Comparison of ENCODE assay signal across 29 cellular contexts in genomic region chr5:65029178-65029577, GRCh38.
"Had no signal": no experiment of that assay in that cellular context is flagged by ENCODE, and none has a peak within 500 bp of the region (broad histone marks: within the 10 kb centered on the region; RNA-seq: fewer than 3 reads in every experiment).

No MANE protein-coding gene starts in this region.

- ATAC-seq: activated CD8-positive, alpha-beta T cell treated with anti-CD3 and anti-CD28 coated beads, Interleukin-2, amount 10 ng/mL, durations not matched to agents 7 days and 5 days; activated naive CD4-positive, alpha-beta T cell treated with anti-CD3 and anti-CD28 coated beads, Interleukin-2, amount 50 U/mL, for 72 hours; activated T-cell treated with anti-CD3 and anti-CD28 coated beads, Interleukin-2, amount 50 U/mL, for 4 hours; Panc1 had no signal

- H3K4me1 ChIP-seq: adrenal gland had no signal

- H3K36me3 Mint-ChIP-seq: activated naive CD4-positive, alpha-beta T cell treated with anti-CD3 and anti-CD28 coated beads, Interleukin-2, amount 50 U/mL, for 72 hours had no signal

- H3K4me3 Mint-ChIP-seq: activated CD4-positive, alpha-beta T cell treated with anti-CD3 and anti-CD28 coated beads, Interleukin-2, amount 10 ng/mL, durations not matched to agents 7 days and 5 days; activated CD8-positive, alpha-beta T cell treated with anti-CD3 and anti-CD28 coated beads, Interleukin-2, amount 10 ng/mL, durations not matched to agents 7 days and 5 days; activated naive CD4-positive, alpha-beta T cell treated with anti-CD3 and anti-CD28 coated beads for 36 hours; activated T-cell treated with anti-CD3 and anti-CD28 coated beads, Interleukin-2, amount 50 U/mL, for 4 hours; activated T-helper 1 cell treated with anti-CD3 and anti-CD28 coated beads, Interleukin-12 subunit alpha, Interleukin-12 subunit beta, Interleukin-2, Interleukin-4 antibody, amounts not matched to agents 30 ng/mL and 10 ng/mL and 1 ng/mL, durations not matched to agents 14 hours and 24 hours and 36 hours had no signal

- H3K27ac ChIP-seq: adrenal gland, brain microvascular endothelial cell, SJCRH30, SK-N-MC, WERI-Rb-1 had no signal

- H3K27me3 ChIP-seq: adrenal gland, brain microvascular endothelial cell, MG63, SJCRH30 had no signal

- DNase-seq: activated CD4-positive, alpha-beta T cell treated with anti-CD3 and anti-CD28 coated beads, Interleukin-2, amount 10 ng/mL, durations not matched to agents 7 days and 5 days; activated CD4-positive, alpha-beta T cell treated with anti-CD3 and anti-CD28 coated beads, Interleukin-2, amount 50 U/mL, for 48 hours; activated CD4-positive, CD25-positive, alpha-beta regulatory T cell; activated CD8-positive, alpha-beta memory T cell treated with anti-CD3 and anti-CD28 coated beads, Interleukin-2, amount 50 U/mL, for 4 hours; activated CD8-positive, alpha-beta T cell treated with anti-CD3 and anti-CD28 coated beads, Interleukin-2, amount 10 ng/mL, durations not matched to agents 7 days and 5 days; activated gamma-delta T cell treated with Interleukin-2 at 50 U/mL for 16 hours; activated naive CD4-positive, alpha-beta T cell treated with anti-CD3 and anti-CD28 coated beads for 36 hours; activated T-cell treated with anti-CD3 and anti-CD28 coated beads for 4 hours; activated T-cell treated with anti-CD3 and anti-CD28 coated beads, Interleukin-2, amount 50 U/mL, for 4 hours; adrenal gland; anterior cingulate cortex; brain microvascular endothelial cell; central memory CD4-positive, alpha-beta T cell; Kasumi-1; MG63; NCI-H1048; NCI-H1436 treated with DMSO at 0.1 percent for 48 hours; NCI-H187; NCI-H2081; NCI-H345; NCI-H524 treated with DMSO at 0.1 percent for 48 hours; SHP77; SJCRH30; T1000; WERI-Rb-1 had no signal

- H3K27me3 Mint-ChIP-seq: activated CD4-positive, alpha-beta T cell treated with anti-CD3 and anti-CD28 coated beads, Interleukin-2, amount 10 ng/mL, durations not matched to agents 7 days and 5 days had no signal

- H3K9me3 ChIP-seq: adrenal gland, SJCRH30 had no signal

- H3K4me3 ChIP-seq: adrenal gland, MG63, SJCRH30, SK-N-MC had no signal

- H3K9me3 Mint-ChIP-seq: activated CD4-positive, alpha-beta T cell treated with anti-CD3 and anti-CD28 coated beads, Interleukin-2, amount 10 ng/mL, durations not matched to agents 7 days and 5 days; activated naive CD4-positive, alpha-beta T cell treated with anti-CD3 and anti-CD28 coated beads for 36 hours; activated T-cell treated with anti-CD3 and anti-CD28 coated beads, Interleukin-2, amount 50 U/mL, for 4 hours; activated T-helper 1 cell treated with anti-CD3 and anti-CD28 coated beads, Interleukin-12 subunit alpha, Interleukin-12 subunit beta, Interleukin-2, Interleukin-4 antibody, amounts not matched to agents 30 ng/mL and 10 ng/mL and 1 ng/mL, durations not matched to agents 14 hours and 24 hours and 36 hours had no signal

- H3K36me3 ChIP-seq: adrenal gland, brain microvascular endothelial cell, MG63, SJCRH30, WERI-Rb-1 had no signal

- H3K27ac Mint-ChIP-seq: activated CD4-positive, alpha-beta T cell treated with anti-CD3 and anti-CD28 coated beads, Interleukin-2, amount 10 ng/mL, durations not matched to agents 7 days and 5 days; activated CD8-positive, alpha-beta T cell treated with anti-CD3 and anti-CD28 coated beads, Interleukin-2, amount 10 ng/mL, durations not matched to agents 7 days and 5 days; activated naive CD4-positive, alpha-beta T cell treated with anti-CD3 and anti-CD28 coated beads for 36 hours; activated naive CD4-positive, alpha-beta T cell treated with anti-CD3 and anti-CD28 coated beads, Interleukin-2, amount 50 U/mL, for 72 hours; activated T-helper 1 cell treated with anti-CD3 and anti-CD28 coated beads, Interleukin-12 subunit alpha, Interleukin-12 subunit beta, Interleukin-2, Interleukin-4 antibody, amounts not matched to agents 30 ng/mL and 10 ng/mL and 1 ng/mL, durations not matched to agents 14 hours and 24 hours and 36 hours had no signal
